1 cellular context compared by ENCODE assay signal in genomic region chr16:14298374-14299122, GRCh38.
A peak's percentile ranks its signal among the peaks of the same experiment; 100 is the strongest.
TF ChIP-seq lines count a peak whose summit lies in the region.

No MANE protein-coding gene starts in this region.

TF ChIP-seq in HepG2, 621 proteins besides CTCF, POLR2A, EP300 and RAD21 (continued from another document):
- TF ChIP-seq, protein P1, sequence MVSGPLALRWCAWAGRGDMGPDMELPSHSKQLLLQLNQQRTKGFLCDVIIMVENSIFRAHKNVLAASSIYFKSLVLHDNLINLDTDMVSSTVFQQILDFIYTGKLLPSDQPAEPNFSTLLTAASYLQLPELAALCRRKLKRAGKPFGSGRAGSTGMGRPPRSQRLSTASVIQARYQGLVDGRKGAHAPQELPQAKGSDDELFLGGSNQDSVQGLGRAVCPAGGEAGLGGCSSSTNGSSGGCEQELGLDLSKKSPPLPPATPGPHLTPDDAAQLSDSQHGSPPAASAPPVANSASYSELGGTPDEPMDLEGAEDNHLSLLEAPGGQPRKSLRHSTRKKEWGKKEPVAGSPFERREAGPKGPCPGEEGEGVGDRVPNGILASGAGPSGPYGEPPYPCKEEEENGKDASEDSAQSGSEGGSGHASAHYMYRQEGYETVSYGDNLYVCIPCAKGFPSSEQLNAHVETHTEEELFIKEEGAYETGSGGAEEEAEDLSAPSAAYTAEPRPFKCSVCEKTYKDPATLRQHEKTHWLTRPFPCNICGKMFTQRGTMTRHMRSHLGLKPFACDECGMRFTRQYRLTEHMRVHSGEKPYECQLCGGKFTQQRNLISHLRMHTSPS (CRISPR knock-in tag; IDR thresholded peaks at IDR 0.05; ENCODE audit: low read depth), result 0 out of 2 replicates have a peak, but pooled peaks have one; percentile 19
- TF ChIP-seq ZMYM3 (CRISPR knock-in tag; IDR thresholded peaks at IDR 0.05) (peak; percentile 60; the same call in 1 of the 2 replicates), HOXA7 (CRISPR knock-in tag; IDR thresholded peaks at IDR 0.05) (no peak), ZNF776 (CRISPR knock-in tag; IDR thresholded peaks at IDR 0.05) (0 out of 2 replicates have a peak, but pooled peaks have one; percentile 3), ZUFSP (CRISPR knock-in tag; IDR thresholded peaks at IDR 0.05; ENCODE audit: borderline replicate concordance) (0 out of 2 replicates have a peak, but pooled peaks have one; percentile 72), GZF1 (CRISPR knock-in tag; IDR thresholded peaks at IDR 0.05) (0 out of 2 replicates have a peak, but pooled peaks have one; percentile 24), HOXA3 (CRISPR knock-in tag; IDR thresholded peaks at IDR 0.05) (0 out of 2 replicates have a peak, but pooled peaks have one; percentile 3), ARHGAP35 (CRISPR knock-in tag; IDR thresholded peaks at IDR 0.05; ENCODE audit: borderline replicate concordance) (no peak), HNRNPLL (IDR thresholded peaks at IDR 0.05; ENCODE audit: low read depth, low read length, poor library complexity, severe bottlenecking) (peak; percentile 26), ZNF644 (CRISPR knock-in tag; IDR thresholded peaks at IDR 0.05; ENCODE audit: low read depth) (no peak), RFX3 (CRISPR knock-in tag; IDR thresholded peaks at IDR 0.05) (no peak), ZFP90 (CRISPR knock-in tag; IDR thresholded peaks at IDR 0.05; ENCODE audit: borderline replicate concordance) (no peak), BCL6 (CRISPR knock-in tag; IDR thresholded peaks at IDR 0.05) (no peak), SKIL (CRISPR knock-in tag; IDR thresholded peaks at IDR 0.05; ENCODE audit: borderline replicate concordance) (no peak), HNRNPL (IDR thresholded peaks at IDR 0.05; ENCODE audit: low read depth, low read length) (peak; percentile 82; the same call in 1 of the 2 replicates), NRL (CRISPR knock-in tag; IDR thresholded peaks at IDR 0.05; ENCODE audit: borderline replicate concordance) (0 out of 2 replicates have a peak, but pooled peaks have one; percentile 6), ZFX (CRISPR knock-in tag; IDR thresholded peaks at IDR 0.05; ENCODE audit: low read depth) (0 out of 2 replicates have a peak, but pooled peaks have one; percentile 34)
- TF ChIP-seq, protein P2, sequence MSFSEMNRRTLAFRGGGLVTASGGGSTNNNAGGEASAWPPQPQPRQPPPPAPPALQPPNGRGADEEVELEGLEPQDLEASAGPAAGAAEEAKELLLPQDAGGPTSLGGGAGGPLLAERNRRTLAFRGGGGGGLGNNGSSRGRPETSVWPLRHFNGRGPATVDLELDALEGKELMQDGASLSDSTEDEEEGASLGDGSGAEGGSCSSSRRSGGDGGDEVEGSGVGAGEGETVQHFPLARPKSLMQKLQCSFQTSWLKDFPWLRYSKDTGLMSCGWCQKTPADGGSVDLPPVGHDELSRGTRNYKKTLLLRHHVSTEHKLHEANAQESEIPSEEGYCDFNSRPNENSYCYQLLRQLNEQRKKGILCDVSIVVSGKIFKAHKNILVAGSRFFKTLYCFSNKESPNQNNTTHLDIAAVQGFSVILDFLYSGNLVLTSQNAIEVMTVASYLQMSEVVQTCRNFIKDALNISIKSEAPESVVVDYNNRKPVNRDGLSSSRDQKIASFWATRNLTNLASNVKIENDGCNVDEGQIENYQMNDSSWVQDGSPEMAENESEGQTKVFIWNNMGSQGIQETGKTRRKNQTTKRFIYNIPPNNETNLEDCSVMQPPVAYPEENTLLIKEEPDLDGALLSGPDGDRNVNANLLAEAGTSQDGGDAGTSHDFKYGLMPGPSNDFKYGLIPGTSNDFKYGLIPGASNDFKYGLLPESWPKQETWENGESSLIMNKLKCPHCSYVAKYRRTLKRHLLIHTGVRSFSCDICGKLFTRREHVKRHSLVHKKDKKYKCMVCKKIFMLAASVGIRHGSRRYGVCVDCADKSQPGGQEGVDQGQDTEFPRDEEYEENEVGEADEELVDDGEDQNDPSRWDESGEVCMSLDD (CRISPR knock-in tag; IDR thresholded peaks at IDR 0.05; ENCODE audit: borderline replicate concordance), result no peak
- TF ChIP-seq, protein P3, sequence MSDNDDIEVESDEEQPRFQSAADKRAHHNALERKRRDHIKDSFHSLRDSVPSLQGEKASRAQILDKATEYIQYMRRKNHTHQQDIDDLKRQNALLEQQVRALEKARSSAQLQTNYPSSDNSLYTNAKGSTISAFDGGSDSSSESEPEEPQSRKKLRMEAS (IDR thresholded peaks at IDR 0.05), result 0 out of 2 replicates have a peak, but pooled peaks have one; percentile 10
- TF ChIP-seq, protein P4, sequence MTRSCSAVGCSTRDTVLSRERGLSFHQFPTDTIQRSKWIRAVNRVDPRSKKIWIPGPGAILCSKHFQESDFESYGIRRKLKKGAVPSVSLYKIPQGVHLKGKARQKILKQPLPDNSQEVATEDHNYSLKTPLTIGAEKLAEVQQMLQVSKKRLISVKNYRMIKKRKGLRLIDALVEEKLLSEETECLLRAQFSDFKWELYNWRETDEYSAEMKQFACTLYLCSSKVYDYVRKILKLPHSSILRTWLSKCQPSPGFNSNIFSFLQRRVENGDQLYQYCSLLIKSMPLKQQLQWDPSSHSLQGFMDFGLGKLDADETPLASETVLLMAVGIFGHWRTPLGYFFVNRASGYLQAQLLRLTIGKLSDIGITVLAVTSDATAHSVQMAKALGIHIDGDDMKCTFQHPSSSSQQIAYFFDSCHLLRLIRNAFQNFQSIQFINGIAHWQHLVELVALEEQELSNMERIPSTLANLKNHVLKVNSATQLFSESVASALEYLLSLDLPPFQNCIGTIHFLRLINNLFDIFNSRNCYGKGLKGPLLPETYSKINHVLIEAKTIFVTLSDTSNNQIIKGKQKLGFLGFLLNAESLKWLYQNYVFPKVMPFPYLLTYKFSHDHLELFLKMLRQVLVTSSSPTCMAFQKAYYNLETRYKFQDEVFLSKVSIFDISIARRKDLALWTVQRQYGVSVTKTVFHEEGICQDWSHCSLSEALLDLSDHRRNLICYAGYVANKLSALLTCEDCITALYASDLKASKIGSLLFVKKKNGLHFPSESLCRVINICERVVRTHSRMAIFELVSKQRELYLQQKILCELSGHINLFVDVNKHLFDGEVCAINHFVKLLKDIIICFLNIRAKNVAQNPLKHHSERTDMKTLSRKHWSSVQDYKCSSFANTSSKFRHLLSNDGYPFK (CRISPR knock-in tag; IDR thresholded peaks at IDR 0.05; ENCODE audit: borderline replicate concordance), result no peak
- TF ChIP-seq, protein P5, sequence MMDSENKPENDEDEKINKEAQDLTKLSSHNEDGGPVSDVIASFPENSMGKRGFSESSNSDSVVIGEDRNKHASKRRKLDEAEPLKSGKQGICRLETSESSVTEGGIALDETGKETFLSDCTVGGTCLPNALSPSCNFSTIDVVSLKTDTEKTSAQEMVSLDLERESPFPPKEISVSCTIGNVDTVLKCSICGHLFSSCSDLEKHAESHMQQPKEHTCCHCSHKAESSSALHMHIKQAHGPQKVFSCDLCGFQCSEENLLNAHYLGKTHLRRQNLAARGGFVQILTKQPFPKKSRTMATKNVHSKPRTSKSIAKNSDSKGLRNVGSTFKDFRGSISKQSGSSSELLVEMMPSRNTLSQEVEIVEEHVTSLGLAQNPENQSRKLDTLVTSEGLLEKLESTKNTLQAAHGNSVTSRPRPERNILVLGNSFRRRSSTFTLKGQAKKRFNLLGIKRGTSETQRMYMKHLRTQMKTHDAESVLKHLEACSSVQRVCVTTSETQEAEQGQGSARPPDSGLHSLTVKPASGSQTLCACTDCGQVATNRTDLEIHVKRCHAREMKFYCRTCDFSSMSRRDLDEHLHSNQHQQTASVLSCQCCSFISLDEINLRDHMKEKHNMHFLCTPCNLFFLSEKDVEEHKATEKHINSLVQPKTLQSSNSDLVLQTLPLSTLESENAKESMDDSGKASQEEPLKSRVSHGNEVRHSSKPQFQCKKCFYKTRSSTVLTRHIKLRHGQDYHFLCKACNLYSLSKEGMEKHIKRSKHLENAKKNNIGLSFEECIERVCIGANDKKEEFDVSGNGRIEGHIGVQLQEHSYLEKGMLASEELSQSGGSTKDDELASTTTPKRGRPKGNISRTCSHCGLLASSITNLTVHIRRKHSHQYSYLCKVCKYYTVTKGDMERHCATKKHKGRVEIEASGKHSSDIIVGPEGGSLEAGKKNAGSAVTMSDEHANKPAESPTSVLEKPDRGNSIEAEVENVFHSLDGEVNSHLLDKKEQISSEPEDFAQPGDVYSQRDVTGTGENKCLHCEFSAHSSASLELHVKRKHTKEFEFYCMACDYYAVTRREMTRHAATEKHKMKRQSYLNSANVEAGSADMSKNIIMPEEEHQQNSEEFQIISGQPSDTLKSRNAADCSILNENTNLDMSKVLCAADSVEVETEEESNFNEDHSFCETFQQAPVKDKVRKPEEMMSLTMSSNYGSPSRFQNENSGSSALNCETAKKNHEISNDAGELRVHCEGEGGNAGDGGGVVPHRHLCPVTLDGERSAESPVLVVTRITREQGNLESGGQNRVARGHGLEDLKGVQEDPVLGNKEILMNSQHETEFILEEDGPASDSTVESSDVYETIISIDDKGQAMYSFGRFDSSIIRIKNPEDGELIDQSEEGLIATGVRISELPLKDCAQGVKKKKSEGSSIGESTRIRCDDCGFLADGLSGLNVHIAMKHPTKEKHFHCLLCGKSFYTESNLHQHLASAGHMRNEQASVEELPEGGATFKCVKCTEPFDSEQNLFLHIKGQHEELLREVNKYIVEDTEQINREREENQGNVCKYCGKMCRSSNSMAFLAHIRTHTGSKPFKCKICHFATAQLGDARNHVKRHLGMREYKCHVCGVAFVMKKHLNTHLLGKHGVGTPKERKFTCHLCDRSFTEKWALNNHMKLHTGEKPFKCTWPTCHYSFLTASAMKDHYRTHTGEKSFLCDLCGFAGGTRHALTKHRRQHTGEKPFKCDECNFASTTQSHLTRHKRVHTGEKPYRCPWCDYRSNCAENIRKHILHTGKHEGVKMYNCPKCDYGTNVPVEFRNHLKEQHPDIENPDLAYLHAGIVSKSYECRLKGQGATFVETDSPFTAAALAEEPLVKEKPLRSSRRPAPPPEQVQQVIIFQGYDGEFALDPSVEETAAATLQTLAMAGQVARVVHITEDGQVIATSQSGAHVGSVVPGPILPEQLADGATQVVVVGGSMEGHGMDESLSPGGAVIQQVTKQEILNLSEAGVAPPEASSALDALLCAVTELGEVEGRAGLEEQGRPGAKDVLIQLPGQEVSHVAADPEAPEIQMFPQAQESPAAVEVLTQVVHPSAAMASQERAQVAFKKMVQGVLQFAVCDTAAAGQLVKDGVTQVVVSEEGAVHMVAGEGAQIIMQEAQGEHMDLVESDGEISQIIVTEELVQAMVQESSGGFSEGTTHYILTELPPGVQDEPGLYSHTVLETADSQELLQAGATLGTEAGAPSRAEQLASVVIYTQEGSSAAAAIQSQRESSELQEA (CRISPR knock-in tag; IDR thresholded peaks at IDR 0.05; ENCODE audit: not compliant biosample characterization), result peak; percentile 2
